Comparison of ENCODE assay signal across 8 cellular contexts in genomic region chr19:40800339-40800996, GRCh38. TPM values are rescaled to one million over a fixed set of nuclear protein-coding genes. Genes with fewer than 3 reads are reported as not detected.
A peak's percentile ranks its signal among the peaks of the same experiment; 100 is the strongest.
DNase-seq lines count a peak whose midpoint lies in the region; ATAC-seq and TF ChIP-seq lines count a peak whose summit lies in the region.

No MANE protein-coding gene starts in this region.

- H3K27me3 Mint-ChIP-seq in HFFc6 (ENCODE audit: insufficient read depth) = peaks cover 3% of the 10 kb centered on the region; the same call in 1 of the 2 replicates
- H3K27me3 Mint-ChIP-seq in activated T-cell treated with anti-CD3 and anti-CD28 coated beads, Interleukin-2, amount 50 U/mL, for 72 hours (ENCODE audit: low read depth) = no peaks in the 10 kb centered on the region

- H3K9me3 Mint-ChIP-seq in HFFc6 = no peaks in the 10 kb centered on the region
- H3K9me3 Mint-ChIP-seq in activated T-cell treated with anti-CD3 and anti-CD28 coated beads, Interleukin-2, amount 50 U/mL, for 72 hours = no peaks in the 10 kb centered on the region
- H3K9me3 Mint-ChIP-seq in stimulated activated effector memory CD8-positive, alpha-beta T cell treated with anti-CD3 and anti-CD28 coated beads, Interleukin-12 subunit alpha, Interleukin-12 subunit beta, amount 100 ng/mL, for 72 hours = no peaks in the 10 kb centered on the region

- peak overlapping the region; percentile 79 for H3K4me3 ChIP-seq in iPS-11a (ENCODE audit: low read depth, low read length)

- ATAC-seq in activated T-cell treated with anti-CD3 and anti-CD28 coated beads, Interleukin-2, amount 50 U/mL, for 72 hours (replicated peaks in 1 of 2) = no peak
- no peak for ATAC-seq in stimulated activated effector memory CD8-positive, alpha-beta T cell treated with anti-CD3 and anti-CD28 coated beads, Interleukin-12 subunit alpha, Interleukin-12 subunit beta, amount 100 ng/mL, for 72 hours
- no peak for ATAC-seq in HG02938 (IDR thresholded peaks at IDR 0.05; ENCODE audit: unreplicated experiment)

- peak overlapping the region; percentile 97 for H3K4me3 Mint-ChIP-seq in HFFc6
- peak overlapping the region; percentile 95 to 99 for H3K4me3 Mint-ChIP-seq in activated T-cell treated with anti-CD3 and anti-CD28 coated beads, Interleukin-2, amount 50 U/mL, for 72 hours
- peak overlapping the region; percentile 94 for H3K4me3 Mint-ChIP-seq in stimulated activated effector memory CD8-positive, alpha-beta T cell treated with anti-CD3 and anti-CD28 coated beads, Interleukin-12 subunit alpha, Interleukin-12 subunit beta, amount 100 ng/mL, for 72 hours

- peaks cover 59% of the 10 kb centered on the region for H3K4me1 Mint-ChIP-seq in HFFc6 (ENCODE audit: low read depth)
- peaks cover 84% of the 10 kb centered on the region for H3K4me1 Mint-ChIP-seq in activated T-cell treated with anti-CD3 and anti-CD28 coated beads, Interleukin-2, amount 50 U/mL, for 72 hours (ENCODE audit: low read depth)
- peaks cover 74% of the 10 kb centered on the region for H3K4me1 Mint-ChIP-seq in stimulated activated effector memory CD8-positive, alpha-beta T cell treated with anti-CD3 and anti-CD28 coated beads, Interleukin-12 subunit alpha, Interleukin-12 subunit beta, amount 100 ng/mL, for 72 hours

- peaks cover 11% of the 10 kb centered on the region for H3K36me3 Mint-ChIP-seq in HFFc6 (ENCODE audit: low read depth)
- peaks cover 6 to 17% of the 10 kb centered on the region in 2 donors for H3K36me3 Mint-ChIP-seq in activated T-cell treated with anti-CD3 and anti-CD28 coated beads, Interleukin-2, amount 50 U/mL, for 72 hours (ENCODE audit: insufficient read depth in 2 of 2)
- peaks cover 62% of the 10 kb centered on the region for H3K36me3 Mint-ChIP-seq in stimulated activated effector memory CD8-positive, alpha-beta T cell treated with anti-CD3 and anti-CD28 coated beads, Interleukin-12 subunit alpha, Interleukin-12 subunit beta, amount 100 ng/mL, for 72 hours

- peak overlapping the region; percentile 85 for H3K27ac Mint-ChIP-seq in HFFc6
- H3K27ac Mint-ChIP-seq in activated T-cell treated with anti-CD3 and anti-CD28 coated beads, Interleukin-2, amount 50 U/mL, for 72 hours = peak overlapping the region; percentile 94
- peak overlapping the region; percentile 98 for H3K27ac Mint-ChIP-seq in stimulated activated effector memory CD8-positive, alpha-beta T cell treated with anti-CD3 and anti-CD28 coated beads, Interleukin-12 subunit alpha, Interleukin-12 subunit beta, amount 100 ng/mL, for 72 hours

- no peak for TF ChIP-seq CTCF in HFFc6 (IDR thresholded peaks at IDR 0.05)

- DNase-seq in HFFc6 (no peak), NCI-H82 (lab: John Stamatoyannopoulos, UW) (no peak), SKM-1 (lab: John Stamatoyannopoulos, UW; ENCODE audit: unreplicated experiment) (no peak), NCI-H226 (no peak)
- DNase-seq in activated T-cell treated with anti-CD3 and anti-CD28 coated beads, Interleukin-2, amount 50 U/mL, for 72 hours = no peak
- DNase-seq in stimulated activated effector memory CD8-positive, alpha-beta T cell treated with anti-CD3 and anti-CD28 coated beads, Interleukin-12 subunit alpha, Interleukin-12 subunit beta, amount 100 ng/mL, for 72 hours (ENCODE audit: low spot score in 2 of 2) = no peak

RNA-seq across cellular contexts. Expression of gene EGLN2, which starts 1.5 kb away (rescaled TPM):
- total RNA-seq in HFFc6 (2021; fragmentation: NEBNext Ultra II Directional; extraction: Animal tissue kit (Norgen Biotek cat#: 25700)) = 10 to 100 TPM; 56.0 to 72.0 (median 60.1) TPM
- 10 to 100 TPM; 90.5 to 91.8 TPM for total RNA-seq in activated T-cell treated with anti-CD3 and anti-CD28 coated beads, Interleukin-2, amount 50 U/mL, for 72 hours

RNA-seq across cellular contexts. Expression of gene RAB4B, which starts 22.4 kb away (rescaled TPM):
- total RNA-seq in HFFc6 (2021; fragmentation: NEBNext Ultra II Directional; extraction: Animal tissue kit (Norgen Biotek cat#: 25700)) = 10 to 100 TPM; 20.4 to 26.4 (median 22.0) TPM
- 10 to 100 TPM; 44.4 to 45.7 TPM for total RNA-seq in activated T-cell treated with anti-CD3 and anti-CD28 coated beads, Interleukin-2, amount 50 U/mL, for 72 hours

RNA-seq across cellular contexts. Expression of gene MIA, which starts 25.1 kb away (rescaled TPM):
- total RNA-seq in HFFc6 (2021; fragmentation: NEBNext Ultra II Directional; extraction: Animal tissue kit (Norgen Biotek cat#: 25700)) = not detected
- total RNA-seq in activated T-cell treated with anti-CD3 and anti-CD28 coated beads, Interleukin-2, amount 50 U/mL, for 72 hours = 1 to 10 TPM in 1 of 2 donors, under 1 TPM in 1; 0.97 to 1.1 TPM

RNA-seq across cellular contexts. Expression of gene SNRPA, which starts 49.5 kb away (rescaled TPM):
- total RNA-seq in HFFc6 (2021; fragmentation: NEBNext Ultra II Directional; extraction: Animal tissue kit (Norgen Biotek cat#: 25700)) = 100 to 1,000 TPM in 4 of 6 experiments, 10 to 100 TPM in 2; 87.8 to 120 (median 104) TPM
- 100 to 1,000 TPM; 201 to 290 TPM for total RNA-seq in activated T-cell treated with anti-CD3 and anti-CD28 coated beads, Interleukin-2, amount 50 U/mL, for 72 hours

RNA-seq across cellular contexts. Expression of gene CYP2A6, which starts 49.8 kb away (rescaled TPM):
- total RNA-seq in HFFc6 (2021; fragmentation: NEBNext Ultra II Directional; extraction: Animal tissue kit (Norgen Biotek cat#: 25700)) = not detected
- total RNA-seq in activated T-cell treated with anti-CD3 and anti-CD28 coated beads, Interleukin-2, amount 50 U/mL, for 72 hours = not detected
